Comparison of ENCODE assay signal across 14 cellular contexts in genomic region chr10:56662765-56663447, GRCh38.
DNase-seq lines count a peak whose midpoint lies in the region; ATAC-seq lines count a peak whose summit lies in the region.
"Had no signal": no experiment of that assay in that cellular context is flagged by ENCODE, and none has a peak within 500 bp of the region (broad histone marks: within the 10 kb centered on the region; RNA-seq: fewer than 3 reads in every experiment).

No MANE protein-coding gene starts in this region.

- peaks cover 2 to 7% of the 10 kb centered on the region in 2 donors for H3K9me3 Mint-ChIP-seq in activated T-cell treated with anti-CD3 and anti-CD28 coated beads, Interleukin-2, amount 50 U/mL, for 72 hours

- peak; percentile 96 for ATAC-seq in GM18511 (IDR thresholded peaks at IDR 0.05; ENCODE audit: unreplicated experiment)
- peak; percentile 88 for ATAC-seq in GM21360 (IDR thresholded peaks at IDR 0.05; ENCODE audit: unreplicated experiment)
- ATAC-seq in HG02870 (IDR thresholded peaks at IDR 0.05; ENCODE audit: unreplicated experiment), result peak; percentile 87
- peak; percentile 95 for ATAC-seq in HG03457 (IDR thresholded peaks at IDR 0.05; ENCODE audit: unreplicated experiment)
- no peak for ATAC-seq in activated T-cell treated with anti-CD3 and anti-CD28 coated beads, Interleukin-2, amount 50 U/mL, for 72 hours (replicated peaks in 1 of 2)
- ATAC-seq: PC-3, T-cell, upper lobe of right lung had no signal

- no peak for DNase-seq in activated T-cell treated with anti-CD3 and anti-CD28 coated beads, Interleukin-2, amount 50 U/mL, for 72 hours
- no peak for DNase-seq in activated CD4-positive, alpha-beta T cell treated with anti-CD3 and anti-CD28 coated beads for 4 hours
- DNase-seq in SK-N-DZ (ENCODE audit: low spot score), result no peak
- no peak for DNase-seq in mesenteric fat pad (ENCODE audit: low spot score)
- DNase-seq: activated CD4-positive, alpha-beta T cell treated with anti-CD3 and anti-CD28 coated beads, Interleukin-2, amount 10 ng/mL, durations not matched to agents 7 days and 5 days; activated gamma-delta T cell treated with Interleukin-2 at 50 U/mL for 16 hours; DMS 273 treated with DMSO at 0.1 percent for 48 hours; PC-3; T-cell; upper lobe of right lung had no signal

- H3K27ac Mint-ChIP-seq in activated T-cell treated with anti-CD3 and anti-CD28 coated beads, Interleukin-2, amount 50 U/mL, for 72 hours, result no peak overlapping the region
- H3K27ac Mint-ChIP-seq: activated CD4-positive, alpha-beta T cell treated with anti-CD3 and anti-CD28 coated beads, Interleukin-2, amount 10 ng/mL, durations not matched to agents 7 days and 5 days; T-cell had no signal

- H3K36me3 Mint-ChIP-seq in activated T-cell treated with anti-CD3 and anti-CD28 coated beads, Interleukin-2, amount 50 U/mL, for 72 hours (ENCODE audit: insufficient read depth in 2 of 2), result no peaks in the 10 kb centered on the region
- H3K36me3 Mint-ChIP-seq: T-cell had no signal

- no peak overlapping the region for H3K4me3 Mint-ChIP-seq in activated T-cell treated with anti-CD3 and anti-CD28 coated beads, Interleukin-2, amount 50 U/mL, for 72 hours
- H3K4me3 Mint-ChIP-seq: activated CD4-positive, alpha-beta T cell treated with anti-CD3 and anti-CD28 coated beads, Interleukin-2, amount 10 ng/mL, durations not matched to agents 7 days and 5 days; T-cell had no signal

- no peaks in the 10 kb centered on the region for H3K27me3 Mint-ChIP-seq in activated T-cell treated with anti-CD3 and anti-CD28 coated beads, Interleukin-2, amount 50 U/mL, for 72 hours (ENCODE audit: low read depth)
- H3K27me3 Mint-ChIP-seq: activated CD4-positive, alpha-beta T cell treated with anti-CD3 and anti-CD28 coated beads, Interleukin-2, amount 10 ng/mL, durations not matched to agents 7 days and 5 days; T-cell had no signal

- no peaks in the 10 kb centered on the region for H3K4me1 Mint-ChIP-seq in activated T-cell treated with anti-CD3 and anti-CD28 coated beads, Interleukin-2, amount 50 U/mL, for 72 hours (ENCODE audit: low read depth)
- H3K4me1 Mint-ChIP-seq: activated CD4-positive, alpha-beta T cell treated with anti-CD3 and anti-CD28 coated beads, Interleukin-2, amount 10 ng/mL, durations not matched to agents 7 days and 5 days; T-cell had no signal

Comparison
In these comparisons a context has a peak if more than half of its experiments do, and no peak if none do; other contexts are left out.
1. ATAC-seq: peak in GM18511 (single experiment), GM21360 (single experiment), HG02870 (single experiment) and HG03457 (single experiment); none in activated T-cell treated with anti-CD3 and anti-CD28 coated beads, Interleukin-2, amount 50 U/mL, for 72 hours (0 of 2).